Comparison of ENCODE assay signal across 10 cellular contexts in the genomic region with DNA sequence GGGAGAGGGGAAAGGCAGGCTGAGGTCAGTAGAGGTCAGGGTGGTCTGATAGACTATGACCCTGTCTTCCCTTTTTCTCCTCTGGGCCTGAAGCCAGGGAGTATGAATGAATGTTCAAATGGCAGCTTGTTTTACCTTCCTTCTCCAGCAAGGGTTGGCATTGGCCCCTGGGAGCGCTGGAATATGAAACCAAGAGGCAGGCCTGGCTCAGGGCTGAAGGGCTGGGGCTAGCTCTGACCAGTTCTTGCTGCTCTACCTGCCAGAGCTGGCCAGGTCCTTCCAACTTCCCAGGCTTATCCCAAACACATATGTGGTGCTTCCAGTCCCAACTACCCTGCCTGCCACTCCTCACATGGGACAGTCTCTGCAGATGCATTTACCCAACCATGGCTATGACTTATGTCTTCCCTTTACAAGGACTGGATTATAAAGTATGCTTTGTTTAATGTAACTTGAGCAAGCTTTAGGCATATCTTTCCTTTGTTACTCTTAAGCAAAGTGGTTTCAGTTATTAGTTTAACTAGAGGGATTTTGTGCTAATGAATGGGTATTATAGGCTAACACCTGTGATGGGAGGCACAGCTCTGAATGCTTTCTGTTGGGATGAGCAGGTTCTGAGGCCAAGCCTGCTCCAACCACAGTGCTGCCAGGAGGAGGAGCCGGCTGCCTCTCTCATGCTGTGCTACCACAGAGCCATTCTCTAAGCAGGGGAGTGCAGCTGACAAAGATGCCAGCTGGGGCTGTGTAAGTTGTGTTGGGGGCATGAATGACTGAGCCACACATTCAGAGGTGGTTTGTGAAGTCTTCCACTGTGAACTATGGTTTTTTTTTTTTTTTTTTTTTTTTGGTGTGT. TPM values are rescaled to one million over a fixed set of nuclear protein-coding genes. Genes with fewer than 3 reads are reported as not detected.
DNase-seq lines count a peak whose midpoint lies in the region; ATAC-seq, FAIRE-seq and TF ChIP-seq lines count a peak whose summit lies in the region.
"Had no signal": no experiment of that assay in that cellular context is flagged by ENCODE, and none has a peak within 500 bp of the region (broad histone marks: within the 10 kb centered on the region; RNA-seq: fewer than 3 reads in every experiment).

No MANE protein-coding gene starts in this region.

- no peak overlapping the region for H3K4me3 Mint-ChIP-seq in natural killer cell treated with Interleukin-12 subunit alpha and Interleukin-12 subunit beta and Interleukin-15 and Interleukin-18, amount 100 ng/mL, for 72 hours

- ATAC-seq in natural killer cell treated with Interleukin-12 subunit alpha and Interleukin-12 subunit beta and Interleukin-15 and Interleukin-18, amount 100 ng/mL, for 72 hours = no peak
- ATAC-seq in HG03460 (IDR thresholded peaks at IDR 0.05; ENCODE audit: unreplicated experiment) = no peak

- no peaks in the 10 kb centered on the region for H3K27me3 ChIP-seq in keratinocyte (ENCODE audit: control insufficient read depth, extremely low read depth, insufficient read depth, low read length)

- H3K4me1 Mint-ChIP-seq in natural killer cell treated with Interleukin-12 subunit alpha and Interleukin-12 subunit beta and Interleukin-15 and Interleukin-18, amount 100 ng/mL, for 72 hours (ENCODE audit: low read depth in 2 of 2) = peaks cover 0 to 22% of the 10 kb centered on the region in 2 donors

- H3K9me1 ChIP-seq in keratinocyte (ENCODE audit: control insufficient read depth, extremely low read depth, insufficient read depth, low read length) = no peaks in the 10 kb centered on the region

- no peaks in the 10 kb centered on the region for H3K4me1 ChIP-seq in keratinocyte (ENCODE audit: control insufficient read depth, extremely low read depth, insufficient read depth, low read length)

- TF ChIP-seq CTCF in GM12875 (IDR thresholded peaks at IDR 0.05; ENCODE audit: borderline replicate concordance, insufficient read depth, low read depth, low read length) = 0 out of 2 replicates have a peak, but pooled peaks have one; percentile 2
- peak; percentile 34 for TF ChIP-seq CTCF in WI38 (IDR thresholded peaks at IDR 0.05; ENCODE audit: low read depth, low read length)
- peak in 2 of 3 experiments; percentile 10 to 55 for TF ChIP-seq CTCF in keratinocyte (optimal IDR thresholded peaks at IDR 0.05 in 1 of 3, IDR thresholded peaks at IDR 0.05 in 1 of 3, conservative IDR thresholded peaks at IDR 0.05 in 1 of 3; ENCODE audit: extremely low read depth in 1 of 3, insufficient read depth in 2 of 3, low read length in 3 of 3)

- no peak overlapping the region for H3K4me2 ChIP-seq in keratinocyte (ENCODE audit: control insufficient read depth, extremely low read depth, insufficient read depth, low read depth, low read length)

- peaks cover 0 to 9% of the 10 kb centered on the region in 2 experiments for H3K36me3 ChIP-seq in keratinocyte (ENCODE audit: control insufficient read depth in 2 of 2, extremely low read depth in 1 of 2, insufficient read depth in 2 of 2, low read length in 2 of 2)

- H2AFZ ChIP-seq in keratinocyte (ENCODE audit: control insufficient read depth, low read length) = no peak overlapping the region

- peak overlapping the region in 1 of 2 donors; percentile 14 for H3K27ac Mint-ChIP-seq in natural killer cell treated with Interleukin-12 subunit alpha and Interleukin-12 subunit beta and Interleukin-15 and Interleukin-18, amount 100 ng/mL, for 72 hours

- no peak overlapping the region for H3K27ac ChIP-seq in keratinocyte (ENCODE audit: control insufficient read depth, insufficient read depth, low read length)

- no peak overlapping the region for H3K4me3 ChIP-seq in GM12875 (ENCODE audit: low read depth, low read length)
- no peak overlapping the region for H3K4me3 ChIP-seq in WI38 (ENCODE audit: low read depth, low read length)
- no peak overlapping the region for H3K4me3 ChIP-seq in keratinocyte (ENCODE audit: control insufficient read depth in 2 of 3, extremely low read depth in 1 of 3, insufficient read depth in 2 of 3, low read depth in 1 of 3, low read length in 3 of 3)

- FAIRE-seq in keratinocyte (lab: Jason Lieb, UNC) = peak; percentile 5
- FAIRE-seq: bronchial epithelial cell had no signal

- in situ Hi-C loops in ACHN (cut with HindIII; ENCODE audit: low pct_ligation_motif_present, low pct_unique_long_range_greater_than_20kb, low sequenced_read_pairs) = no loop called here

- no peaks in the 10 kb centered on the region for H3K36me3 Mint-ChIP-seq in natural killer cell treated with Interleukin-12 subunit alpha and Interleukin-12 subunit beta and Interleukin-15 and Interleukin-18, amount 100 ng/mL, for 72 hours

- DNase-seq in ACHN (peak; percentile 30), keratinocyte (ENCODE audit: low read depth, low spot score) (no peak), NCI-H1436 treated with DMSO at 0.1 percent for 48 hours (lab: John Stamatoyannopoulos, UW) (no peak), NCI-H774 (lab: John Stamatoyannopoulos, UW) (no peak)
- no peak for DNase-seq in natural killer cell treated with Interleukin-12 subunit alpha and Interleukin-12 subunit beta and Interleukin-15 and Interleukin-18, amount 100 ng/mL, for 72 hours (ENCODE audit: low spot score)
- DNase-seq: NCI-H2171 treated with DMSO at 0.1 percent for 48 hours had no signal

- no peak overlapping the region for H3K9ac ChIP-seq in keratinocyte (ENCODE audit: control insufficient read depth, extremely low read depth, insufficient read depth, low read length)

- H3K27me3 Mint-ChIP-seq in natural killer cell treated with Interleukin-12 subunit alpha and Interleukin-12 subunit beta and Interleukin-15 and Interleukin-18, amount 100 ng/mL, for 72 hours = peaks cover 0 to 2% of the 10 kb centered on the region in 2 donors

- no peaks in the 10 kb centered on the region for H4K20me1 ChIP-seq in keratinocyte (ENCODE audit: control insufficient read depth, extremely low read depth, insufficient read depth, low read length)

- H3K9me3 ChIP-seq in keratinocyte (ENCODE audit: control insufficient read depth, low read depth, low read length) = no peaks in the 10 kb centered on the region

- no peaks in the 10 kb centered on the region for H3K79me2 ChIP-seq in keratinocyte (ENCODE audit: control insufficient read depth, insufficient read depth, low read length)

- dilution Hi-C loops in keratinocyte (cut with MboI; ENCODE audit: extremely low pct_ligation_motif_present, low sequenced_read_pairs) = no loop called here

- H3K9me3 Mint-ChIP-seq in natural killer cell treated with Interleukin-12 subunit alpha and Interleukin-12 subunit beta and Interleukin-15 and Interleukin-18, amount 100 ng/mL, for 72 hours = no peaks in the 10 kb centered on the region

RNA-seq across cellular contexts. Expression of gene CCNI2, which starts 6.1 kb away (rescaled TPM):
- 0.05 to 0.14 TPM in 2 of 3 replicates, not detected in the other for polyA plus RNA-seq in keratinocyte
- not detected for polyA plus RNA-seq in keratinocyte (2011; ENCODE audit: low read depth)
- 0.02 and 0.04 TPM in 2 replicates for polyA plus RNA-seq in keratinocyte (2011; cell fraction: cytosol; rRNA removed)
- 0.05 and 0.37 TPM in 2 replicates for polyA plus RNA-seq in keratinocyte (2011; cell fraction: nucleus; rRNA removed)
- 0.15 and 1.5 TPM in 2 replicates for polyA plus RNA-seq in keratinocyte (2012; ENCODE audit: low replicate concordance)
- 0.10 to 0.13 TPM in 2 of 3 replicates, not detected in the other for polyA minus RNA-seq in keratinocyte
- polyA minus RNA-seq in keratinocyte (2011; cell fraction: cytosol; rRNA and poly(A)+ RNA removed) = not detected
- not detected in 2 replicates for polyA minus RNA-seq in keratinocyte (2011; cell fraction: nucleus; rRNA and poly(A)+ RNA removed)
- total RNA-seq in natural killer cell treated with Interleukin-12 subunit alpha and Interleukin-12 subunit beta and Interleukin-15 and Interleukin-18, amount 100 ng/mL, for 72 hours = 1 to 10 TPM; 1.1 to 3.9 TPM
- total RNA-seq: bronchial epithelial cell had no signal

RNA-seq across cellular contexts. Expression of gene KIF3A, which starts 16.0 kb away (rescaled TPM):
- 7.0 to 15.4 TPM (median 8.6 TPM) in 3 replicates for polyA plus RNA-seq in keratinocyte
- 37.2 TPM for polyA plus RNA-seq in keratinocyte (2011; ENCODE audit: low read depth)
- polyA plus RNA-seq in keratinocyte (2011; cell fraction: cytosol; rRNA removed) = 4.6 and 8.6 TPM in 2 replicates
- polyA plus RNA-seq in keratinocyte (2011; cell fraction: nucleus; rRNA removed) = 12.4 and 17.4 TPM in 2 replicates
- 7.6 and 10.3 TPM in 2 replicates for polyA plus RNA-seq in keratinocyte (2012; ENCODE audit: low replicate concordance)
- 3.2 to 22.9 TPM (median 6.9 TPM) in 3 replicates for polyA minus RNA-seq in keratinocyte
- polyA minus RNA-seq in keratinocyte (2011; cell fraction: cytosol; rRNA and poly(A)+ RNA removed) = 7.7 TPM
- polyA minus RNA-seq in keratinocyte (2011; cell fraction: nucleus; rRNA and poly(A)+ RNA removed) = 10.1 and 16.6 TPM in 2 replicates
- 10 to 100 TPM; 17.4 to 34.5 TPM for total RNA-seq in natural killer cell treated with Interleukin-12 subunit alpha and Interleukin-12 subunit beta and Interleukin-15 and Interleukin-18, amount 100 ng/mL, for 72 hours

RNA-seq across cellular contexts. Expression of gene SEPTIN8, which starts 23.7 kb away (rescaled TPM):
- polyA plus RNA-seq in keratinocyte = 41.6 to 50.2 TPM (median 46.4 TPM) in 3 replicates
- 15.2 TPM for polyA plus RNA-seq in keratinocyte (2011; ENCODE audit: low read depth)
- 35.6 and 38.1 TPM in 2 replicates for polyA plus RNA-seq in keratinocyte (2011; cell fraction: cytosol; rRNA removed)
- polyA plus RNA-seq in keratinocyte (2011; cell fraction: nucleus; rRNA removed) = 83.4 and 85.2 TPM in 2 replicates
- 28.1 and 33.1 TPM in 2 replicates for polyA plus RNA-seq in keratinocyte (2012; ENCODE audit: low replicate concordance)
- 36.6 to 41.5 TPM (median 40.6 TPM) in 3 replicates for polyA minus RNA-seq in keratinocyte
- 21.7 TPM for polyA minus RNA-seq in keratinocyte (2011; cell fraction: cytosol; rRNA and poly(A)+ RNA removed)
- polyA minus RNA-seq in keratinocyte (2011; cell fraction: nucleus; rRNA and poly(A)+ RNA removed) = 19.9 and 29.2 TPM in 2 replicates
- 10 to 100 TPM; 16.2 to 30.4 TPM for total RNA-seq in natural killer cell treated with Interleukin-12 subunit alpha and Interleukin-12 subunit beta and Interleukin-15 and Interleukin-18, amount 100 ng/mL, for 72 hours

RNA-seq across cellular contexts. Expression of gene SOWAHA, which starts 59.7 kb away (rescaled TPM):
- polyA plus RNA-seq in keratinocyte = not detected in 3 replicates
- 0.11 TPM for polyA plus RNA-seq in keratinocyte (2011; ENCODE audit: low read depth)
- not detected in 2 replicates for polyA plus RNA-seq in keratinocyte (2011; cell fraction: cytosol; rRNA removed)
- polyA plus RNA-seq in keratinocyte (2011; cell fraction: nucleus; rRNA removed) = not detected in 2 replicates
- polyA plus RNA-seq in keratinocyte (2012; ENCODE audit: low replicate concordance) = not detected in 2 replicates
- not detected in 3 replicates for polyA minus RNA-seq in keratinocyte
- polyA minus RNA-seq in keratinocyte (2011; cell fraction: cytosol; rRNA and poly(A)+ RNA removed) = not detected
- polyA minus RNA-seq in keratinocyte (2011; cell fraction: nucleus; rRNA and poly(A)+ RNA removed) = not detected in 2 replicates
- total RNA-seq in natural killer cell treated with Interleukin-12 subunit alpha and Interleukin-12 subunit beta and Interleukin-15 and Interleukin-18, amount 100 ng/mL, for 72 hours = not detected
- total RNA-seq: bronchial epithelial cell had no signal
